ENCODE assay signal across 9 cellular contexts in genomic region chr2:122340246-122340645, GRCh38.
A peak's percentile ranks its signal among the peaks of the same experiment; 100 is the strongest.
DNase-seq lines count a peak whose midpoint lies in the region; ATAC-seq and TF ChIP-seq lines count a peak whose summit lies in the region.
"Had no signal": no experiment of that assay in that cellular context is flagged by ENCODE, and none has a peak within 500 bp of the region (broad histone marks: within the 10 kb centered on the region; RNA-seq: fewer than 3 reads in every experiment).

No MANE protein-coding gene starts in this region.

- H3K27ac ChIP-seq in thyroid gland (no peak overlapping the region), SJCRH30 (no peak overlapping the region)

- ATAC-seq in GM19372 (IDR thresholded peaks at IDR 0.05; ENCODE audit: low read depth, unreplicated experiment) = peak; percentile 91
- ATAC-seq in HG02970 (IDR thresholded peaks at IDR 0.05; ENCODE audit: low FRiP score, unreplicated experiment) = peak; percentile 69

- intact Hi-C loops in thyroid gland (cut with DNase I) = no loop called here

- no peak for TF ChIP-seq CTCF in thyroid gland (IDR thresholded peaks at IDR 0.05)

- peak; percentile 7 for DNase-seq in CD1c-positive myeloid dendritic cell (ENCODE audit: extremely low spot score)
- peak; percentile 34 for DNase-seq in NCI-H1436 (lab: John Stamatoyannopoulos, UW)
- no peak for DNase-seq in thyroid gland
- DNase-seq in midbrain (lab: John Stamatoyannopoulos, UW) = no peak
- no peak for DNase-seq in activated naive CD4-positive, alpha-beta T cell treated with Interleukin-2 at 50 U/mL for 16 hours
- DNase-seq in SJCRH30 = no peak

- H3K36me3 ChIP-seq in thyroid gland = no peaks in the 10 kb centered on the region
- no peaks in the 10 kb centered on the region for H3K36me3 ChIP-seq in SJCRH30

- H3K27me3 ChIP-seq in thyroid gland = no peaks in the 10 kb centered on the region
- H3K27me3 ChIP-seq in SJCRH30 = no peaks in the 10 kb centered on the region

- H3K4me3 ChIP-seq in thyroid gland (replicated peaks in 1 of 3) (no peak overlapping the region), SJCRH30 (no peak overlapping the region)
- H3K4me3 ChIP-seq: lung had no signal

- 58 to 65% methylated on average over 3 of the region's 3 CpGs for WGBS in thyroid gland, 2 donors

- H3K4me1 ChIP-seq in thyroid gland = no peaks in the 10 kb centered on the region
- H3K4me1 ChIP-seq in SJCRH30 = no peaks in the 10 kb centered on the region

- TF ChIP-seq POLR2A in thyroid gland (IDR thresholded peaks at IDR 0.05) = no peak

- no peaks in the 10 kb centered on the region for H3K9me3 ChIP-seq in thyroid gland
- H3K9me3 ChIP-seq in SJCRH30 (replicated peaks) = no peaks in the 10 kb centered on the region

Comparison
In these comparisons a context has a peak if more than half of its experiments do, and no peak if none do; other contexts are left out.
1. DNase-seq: peak in CD1c-positive myeloid dendritic cell (single experiment) and NCI-H1436 (single experiment); none in thyroid gland (0 of 2), midbrain (single experiment), activated naive CD4-positive, alpha-beta T cell treated with Interleukin-2 at 50 U/mL for 16 hours (single experiment) and SJCRH30 (0 of 2).